In the genomic region with DNA sequence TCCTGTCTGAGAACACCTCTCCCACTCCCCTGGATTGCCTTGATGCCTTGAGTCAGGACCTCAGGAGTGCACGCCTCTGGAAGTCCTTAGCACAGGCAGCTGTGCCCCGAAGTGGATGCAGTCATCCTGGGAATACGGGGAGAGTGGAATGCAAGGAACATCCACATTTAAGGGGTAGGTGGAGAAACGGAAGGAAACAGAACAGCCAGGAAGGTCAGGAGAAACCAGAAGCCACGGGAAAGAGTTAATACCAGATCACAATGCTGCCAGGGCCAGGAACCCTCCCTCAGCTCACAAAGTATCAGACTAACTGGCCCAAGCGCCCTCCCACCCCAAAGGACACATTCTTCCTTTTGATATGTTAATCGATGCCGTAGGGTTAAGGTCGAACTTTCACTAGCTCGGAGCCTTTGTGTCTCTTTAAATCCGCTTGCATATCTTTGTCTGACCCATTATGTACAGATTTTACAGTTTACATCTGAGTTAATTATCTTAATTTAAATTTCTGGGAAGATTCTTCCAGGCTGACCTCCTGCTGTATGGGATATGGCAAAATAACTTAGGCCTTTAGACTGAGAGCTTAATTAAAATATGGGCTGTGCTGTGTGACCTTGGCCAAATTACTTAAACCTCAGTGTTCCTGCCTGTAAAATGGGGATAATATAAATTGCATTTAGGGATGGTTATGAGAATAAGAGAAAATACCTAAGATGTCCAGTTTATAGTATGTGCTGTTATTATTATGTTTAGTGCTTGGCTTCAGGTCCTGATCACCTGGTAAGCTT, we compare ENCODE assay signal across 1 cellular context.
TF ChIP-seq lines count a peak whose summit lies in the region.

No MANE protein-coding gene starts in this region.

TF ChIP-seq in H1, 55 proteins besides CTCF, POLR2A, EP300 and RAD21:
- TF ChIP-seq SP4 (IDR thresholded peaks at IDR 0.05; ENCODE audit: low read length) (peak; percentile 32; the same call in 1 of the 2 replicates), TCF12 (IDR thresholded peaks at IDR 0.05; ENCODE audit: low read depth, low read length) (no peak), KDM5A (IDR thresholded peaks at IDR 0.05; ENCODE audit: low read length) (no peak), ASH2L (IDR thresholded peaks at IDR 0.05; ENCODE audit: low read length) (peak; percentile 92), SP2 (IDR thresholded peaks at IDR 0.05; ENCODE audit: low read length) (no peak), FOSL1 (IDR thresholded peaks at IDR 0.05; ENCODE audit: insufficient read depth, low read depth, low read length) (no peak), ZNF274 (IDR thresholded peaks at IDR 0.05; ENCODE audit: borderline replicate concordance, extremely low read depth, low read length) (no peak), E2F6 (IDR thresholded peaks at IDR 0.05) (peak; percentile 10; the same call in 1 of the 2 replicates), KDM4A (IDR thresholded peaks at IDR 0.05; ENCODE audit: low read depth, low read length, severe bottlenecking) (no peak), RBBP5 (IDR thresholded peaks at IDR 0.05; ENCODE audit: borderline replicate concordance, low read depth, low read length) (peak; percentile 79; the same call in 1 of the 2 replicates), SP1 (IDR thresholded peaks at IDR 0.05; ENCODE audit: low read depth, low read length) (peak; percentile 46), CTBP2 (IDR thresholded peaks at IDR 0.05; ENCODE audit: borderline replicate concordance, insufficient read depth, insufficient read length, low read length) (no peak), JUND (IDR thresholded peaks at IDR 0.05; ENCODE audit: low read length) (no peak), TEAD4 (IDR thresholded peaks at IDR 0.05; ENCODE audit: low read depth, low read length) (peak; percentile 93), SIX5 (IDR thresholded peaks at IDR 0.05; ENCODE audit: low read depth, low read length) (no peak), POU5F1 (IDR thresholded peaks at IDR 0.05; ENCODE audit: low read depth, low read length) (0 out of 2 replicates have a peak, but pooled peaks have one; percentile 22), NRF1 (IDR thresholded peaks at IDR 0.05; ENCODE audit: low read depth, low read length) (no peak), BACH1 (IDR thresholded peaks at IDR 0.05; ENCODE audit: low read length) (0 out of 2 replicates have a peak, but pooled peaks have one; percentile 15), SIRT6 (IDR thresholded peaks at IDR 0.05; ENCODE audit: low read length) (no peak), TAF1 (IDR thresholded peaks at IDR 0.05; ENCODE audit: low read depth, low read length) (peak; percentile 70), HDAC2 (IDR thresholded peaks at IDR 0.05; ENCODE audit: borderline replicate concordance in 1 of 2, low read depth in 2 of 2, low read length in 2 of 2) (peak; percentile 92 to 100; a peak in 3 of 4 replicates), POLR2AphosphoS5 (IDR thresholded peaks at IDR 0.05; ENCODE audit: low read depth, low read length) (peak; percentile 40), KDM1A (IDR thresholded peaks at IDR 0.05; ENCODE audit: borderline replicate concordance, low read length) (peak; percentile 100), RXRA (IDR thresholded peaks at IDR 0.05; ENCODE audit: insufficient read depth, low read depth, low read length) (no peak)
- TF ChIP-seq, protein P1, sequence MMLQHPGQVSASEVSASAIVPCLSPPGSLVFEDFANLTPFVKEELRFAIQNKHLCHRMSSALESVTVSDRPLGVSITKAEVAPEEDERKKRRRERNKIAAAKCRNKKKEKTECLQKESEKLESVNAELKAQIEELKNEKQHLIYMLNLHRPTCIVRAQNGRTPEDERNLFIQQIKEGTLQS (IDR thresholded peaks at IDR 0.05; ENCODE audit: insufficient read depth, low read depth, low read length): no peak
- TF ChIP-seq, protein P2, sequence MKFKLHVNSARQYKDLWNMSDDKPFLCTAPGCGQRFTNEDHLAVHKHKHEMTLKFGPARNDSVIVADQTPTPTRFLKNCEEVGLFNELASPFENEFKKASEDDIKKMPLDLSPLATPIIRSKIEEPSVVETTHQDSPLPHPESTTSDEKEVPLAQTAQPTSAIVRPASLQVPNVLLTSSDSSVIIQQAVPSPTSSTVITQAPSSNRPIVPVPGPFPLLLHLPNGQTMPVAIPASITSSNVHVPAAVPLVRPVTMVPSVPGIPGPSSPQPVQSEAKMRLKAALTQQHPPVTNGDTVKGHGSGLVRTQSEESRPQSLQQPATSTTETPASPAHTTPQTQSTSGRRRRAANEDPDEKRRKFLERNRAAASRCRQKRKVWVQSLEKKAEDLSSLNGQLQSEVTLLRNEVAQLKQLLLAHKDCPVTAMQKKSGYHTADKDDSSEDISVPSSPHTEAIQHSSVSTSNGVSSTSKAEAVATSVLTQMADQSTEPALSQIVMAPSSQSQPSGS (IDR thresholded peaks at IDR 0.05; ENCODE audit: low read length): peak; percentile 86
- TF ChIP-seq, protein P3, sequence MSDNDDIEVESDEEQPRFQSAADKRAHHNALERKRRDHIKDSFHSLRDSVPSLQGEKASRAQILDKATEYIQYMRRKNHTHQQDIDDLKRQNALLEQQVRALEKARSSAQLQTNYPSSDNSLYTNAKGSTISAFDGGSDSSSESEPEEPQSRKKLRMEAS (IDR thresholded peaks at IDR 0.05): no peak
- TF ChIP-seq, protein P4, sequence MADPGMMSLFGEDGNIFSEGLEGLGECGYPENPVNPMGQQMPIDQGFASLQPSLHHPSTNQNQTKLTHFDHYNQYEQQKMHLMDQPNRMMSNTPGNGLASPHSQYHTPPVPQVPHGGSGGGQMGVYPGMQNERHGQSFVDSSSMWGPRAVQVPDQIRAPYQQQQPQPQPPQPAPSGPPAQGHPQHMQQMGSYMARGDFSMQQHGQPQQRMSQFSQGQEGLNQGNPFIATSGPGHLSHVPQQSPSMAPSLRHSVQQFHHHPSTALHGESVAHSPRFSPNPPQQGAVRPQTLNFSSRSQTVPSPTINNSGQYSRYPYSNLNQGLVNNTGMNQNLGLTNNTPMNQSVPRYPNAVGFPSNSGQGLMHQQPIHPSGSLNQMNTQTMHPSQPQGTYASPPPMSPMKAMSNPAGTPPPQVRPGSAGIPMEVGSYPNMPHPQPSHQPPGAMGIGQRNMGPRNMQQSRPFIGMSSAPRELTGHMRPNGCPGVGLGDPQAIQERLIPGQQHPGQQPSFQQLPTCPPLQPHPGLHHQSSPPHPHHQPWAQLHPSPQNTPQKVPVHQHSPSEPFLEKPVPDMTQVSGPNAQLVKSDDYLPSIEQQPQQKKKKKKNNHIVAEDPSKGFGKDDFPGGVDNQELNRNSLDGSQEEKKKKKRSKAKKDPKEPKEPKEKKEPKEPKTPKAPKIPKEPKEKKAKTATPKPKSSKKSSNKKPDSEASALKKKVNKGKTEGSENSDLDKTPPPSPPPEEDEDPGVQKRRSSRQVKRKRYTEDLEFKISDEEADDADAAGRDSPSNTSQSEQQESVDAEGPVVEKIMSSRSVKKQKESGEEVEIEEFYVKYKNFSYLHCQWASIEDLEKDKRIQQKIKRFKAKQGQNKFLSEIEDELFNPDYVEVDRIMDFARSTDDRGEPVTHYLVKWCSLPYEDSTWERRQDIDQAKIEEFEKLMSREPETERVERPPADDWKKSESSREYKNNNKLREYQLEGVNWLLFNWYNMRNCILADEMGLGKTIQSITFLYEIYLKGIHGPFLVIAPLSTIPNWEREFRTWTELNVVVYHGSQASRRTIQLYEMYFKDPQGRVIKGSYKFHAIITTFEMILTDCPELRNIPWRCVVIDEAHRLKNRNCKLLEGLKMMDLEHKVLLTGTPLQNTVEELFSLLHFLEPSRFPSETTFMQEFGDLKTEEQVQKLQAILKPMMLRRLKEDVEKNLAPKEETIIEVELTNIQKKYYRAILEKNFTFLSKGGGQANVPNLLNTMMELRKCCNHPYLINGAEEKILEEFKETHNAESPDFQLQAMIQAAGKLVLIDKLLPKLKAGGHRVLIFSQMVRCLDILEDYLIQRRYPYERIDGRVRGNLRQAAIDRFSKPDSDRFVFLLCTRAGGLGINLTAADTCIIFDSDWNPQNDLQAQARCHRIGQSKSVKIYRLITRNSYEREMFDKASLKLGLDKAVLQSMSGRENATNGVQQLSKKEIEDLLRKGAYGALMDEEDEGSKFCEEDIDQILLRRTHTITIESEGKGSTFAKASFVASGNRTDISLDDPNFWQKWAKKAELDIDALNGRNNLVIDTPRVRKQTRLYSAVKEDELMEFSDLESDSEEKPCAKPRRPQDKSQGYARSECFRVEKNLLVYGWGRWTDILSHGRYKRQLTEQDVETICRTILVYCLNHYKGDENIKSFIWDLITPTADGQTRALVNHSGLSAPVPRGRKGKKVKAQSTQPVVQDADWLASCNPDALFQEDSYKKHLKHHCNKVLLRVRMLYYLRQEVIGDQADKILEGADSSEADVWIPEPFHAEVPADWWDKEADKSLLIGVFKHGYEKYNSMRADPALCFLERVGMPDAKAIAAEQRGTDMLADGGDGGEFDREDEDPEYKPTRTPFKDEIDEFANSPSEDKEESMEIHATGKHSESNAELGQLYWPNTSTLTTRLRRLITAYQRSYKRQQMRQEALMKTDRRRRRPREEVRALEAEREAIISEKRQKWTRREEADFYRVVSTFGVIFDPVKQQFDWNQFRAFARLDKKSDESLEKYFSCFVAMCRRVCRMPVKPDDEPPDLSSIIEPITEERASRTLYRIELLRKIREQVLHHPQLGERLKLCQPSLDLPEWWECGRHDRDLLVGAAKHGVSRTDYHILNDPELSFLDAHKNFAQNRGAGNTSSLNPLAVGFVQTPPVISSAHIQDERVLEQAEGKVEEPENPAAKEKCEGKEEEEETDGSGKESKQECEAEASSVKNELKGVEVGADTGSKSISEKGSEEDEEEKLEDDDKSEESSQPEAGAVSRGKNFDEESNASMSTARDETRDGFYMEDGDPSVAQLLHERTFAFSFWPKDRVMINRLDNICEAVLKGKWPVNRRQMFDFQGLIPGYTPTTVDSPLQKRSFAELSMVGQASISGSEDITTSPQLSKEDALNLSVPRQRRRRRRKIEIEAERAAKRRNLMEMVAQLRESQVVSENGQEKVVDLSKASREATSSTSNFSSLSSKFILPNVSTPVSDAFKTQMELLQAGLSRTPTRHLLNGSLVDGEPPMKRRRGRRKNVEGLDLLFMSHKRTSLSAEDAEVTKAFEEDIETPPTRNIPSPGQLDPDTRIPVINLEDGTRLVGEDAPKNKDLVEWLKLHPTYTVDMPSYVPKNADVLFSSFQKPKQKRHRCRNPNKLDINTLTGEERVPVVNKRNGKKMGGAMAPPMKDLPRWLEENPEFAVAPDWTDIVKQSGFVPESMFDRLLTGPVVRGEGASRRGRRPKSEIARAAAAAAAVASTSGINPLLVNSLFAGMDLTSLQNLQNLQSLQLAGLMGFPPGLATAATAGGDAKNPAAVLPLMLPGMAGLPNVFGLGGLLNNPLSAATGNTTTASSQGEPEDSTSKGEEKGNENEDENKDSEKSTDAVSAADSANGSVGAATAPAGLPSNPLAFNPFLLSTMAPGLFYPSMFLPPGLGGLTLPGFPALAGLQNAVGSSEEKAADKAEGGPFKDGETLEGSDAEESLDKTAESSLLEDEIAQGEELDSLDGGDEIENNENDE (IDR thresholded peaks at IDR 0.05; ENCODE audit: insufficient replicate concordance, low read length): peak; percentile 84
